36 cellular contexts compared by ENCODE assay signal in the genomic region with DNA sequence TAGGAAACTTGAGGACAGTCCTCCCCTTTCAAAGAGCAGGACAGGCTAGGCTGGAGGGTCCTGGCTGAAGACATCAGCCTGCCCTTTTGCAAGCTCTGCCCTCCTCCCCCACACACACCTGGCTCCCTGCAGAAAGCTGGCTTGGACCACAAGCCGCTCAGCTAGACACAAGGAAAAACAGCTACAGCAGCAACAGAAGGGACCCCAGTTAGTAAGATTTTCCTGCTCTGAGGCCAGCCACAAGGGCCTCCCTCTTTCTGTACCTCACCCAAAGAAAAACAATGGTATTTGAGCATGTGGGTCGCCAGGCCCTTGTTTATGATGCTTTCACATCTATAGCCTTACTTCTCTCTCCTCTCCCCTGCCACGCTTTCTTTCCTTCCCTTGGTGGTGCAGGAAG. TPM values are rescaled to one million over a fixed set of nuclear protein-coding genes. Genes with fewer than 3 reads are reported as not detected.
"Had no signal": no experiment of that assay in that cellular context is flagged by ENCODE, and none has a peak within 500 bp of the region (broad histone marks: within the 10 kb centered on the region; RNA-seq: fewer than 3 reads in every experiment).

No MANE protein-coding gene starts in this region.

- H3K27ac Mint-ChIP-seq: activated B cell treated with CpG ODN at 0.5 μM for 24 hours; activated CD4-positive, alpha-beta T cell treated with anti-CD3 and anti-CD28 coated beads for 36 hours; activated naive CD4-positive, alpha-beta T cell treated with anti-CD3 and anti-CD28 coated beads, Interleukin-2, amount 50 U/mL, for 24 hours; activated T-helper 2 cell treated with anti-CD3 and anti-CD28 coated beads, Interferon-gamma antibody, Interleukin-2, Interleukin-4, amounts not matched to agents 10 μg/mL and 5 μg/mL and 100 μg/mL, durations not matched to agents 14 hours and 24 hours and 36 hours had no signal

- H3K27me3 ChIP-seq: body of pancreas had no signal

- H3K36me3 ChIP-seq: cardiac muscle cell had no signal

- H3K27ac ChIP-seq: body of pancreas, cardiac muscle cell, hepatocyte, neutrophil, stomach, suprapubic skin had no signal

- H3K9ac ChIP-seq: SK-N-SH had no signal

- DNase-seq: activated B cell treated with CpG ODN at 0.5 μM for 24 hours; activated CD4-positive, alpha-beta T cell treated with anti-CD3 and anti-CD28 coated beads for 36 hours; activated T-cell treated with anti-CD3 and anti-CD28 coated beads, Interleukin-2, amount 50 U/mL, for 1 hour; anterior cingulate cortex; body of pancreas; cerebellar nuclear complex; effector memory CD8-positive, alpha-beta T cell; erythroblast; islet precursor cell; left cardiac atrium; left ventricle myocardium superior; mucosa of descending colon; SK-N-SH; stimulated activated CD4-positive, alpha-beta T cell treated with anti-CD3 and anti-CD28 coated beads, Interleukin-12 subunit alpha, Interleukin-12 subunit beta, amount 100 ng/mL, for 4 hours; stimulated activated CD4-positive, alpha-beta T cell treated with anti-CD3 and anti-CD28 coated beads, Interleukin-4, amount 100 ng/mL, for 1 hour; stomach had no signal

- H3K9me3 Mint-ChIP-seq: activated B cell treated with CpG ODN at 0.5 μM for 24 hours; activated naive CD4-positive, alpha-beta T cell treated with anti-CD3 and anti-CD28 coated beads, Interleukin-2, amount 50 U/mL, for 24 hours; activated T-helper 2 cell treated with anti-CD3 and anti-CD28 coated beads, Interferon-gamma antibody, Interleukin-2, Interleukin-4, amounts not matched to agents 10 μg/mL and 5 μg/mL and 100 μg/mL, durations not matched to agents 14 hours and 24 hours and 36 hours; effector memory CD8-positive, alpha-beta T cell; nephron had no signal

- H3K9me3 ChIP-seq: body of pancreas, gastroesophageal sphincter, mucosa of descending colon, neutrophil, SK-N-SH, stomach, suprapubic skin, tibial nerve had no signal

- H3K4me3 ChIP-seq: body of pancreas, cardiac muscle cell, coronary artery, gastroesophageal sphincter, hepatocyte, mucosa of descending colon, skin epidermis, stomach, suprapubic skin, tibial nerve had no signal

- H3K4me2 ChIP-seq: hepatocyte, SK-N-SH had no signal

- ATAC-seq: activated CD4-positive, alpha-beta T cell treated with anti-CD3 and anti-CD28 coated beads for 36 hours; body of pancreas; effector memory CD8-positive, alpha-beta T cell; gastroesophageal sphincter; left cardiac atrium; left ventricle myocardium superior; mucosa of descending colon had no signal

- H3K4me3 Mint-ChIP-seq: activated B cell treated with CpG ODN at 0.5 μM for 24 hours; activated CD4-positive, alpha-beta T cell treated with anti-CD3 and anti-CD28 coated beads for 36 hours; activated naive CD4-positive, alpha-beta T cell treated with anti-CD3 and anti-CD28 coated beads, Interleukin-2, amount 50 U/mL, for 24 hours; effector memory CD8-positive, alpha-beta T cell; nephron had no signal

RNA-seq across cellular contexts. Expression of a gene that starts 19.7 kb away (rescaled TPM):
- total RNA-seq: activated B cell treated with CpG ODN at 0.5 μM for 24 hours; activated CD4-positive, alpha-beta T cell treated with anti-CD3 and anti-CD28 coated beads for 36 hours; body of pancreas; hepatocyte; myocyte had no signal

RNA-seq across cellular contexts. Expression of a gene that starts 53.5 kb away (rescaled TPM):
- total RNA-seq: activated B cell treated with CpG ODN at 0.5 μM for 24 hours; activated CD4-positive, alpha-beta T cell treated with anti-CD3 and anti-CD28 coated beads for 36 hours; activated T-helper 2 cell treated with anti-CD3 and anti-CD28 coated beads, Interferon-gamma antibody, Interleukin-2, Interleukin-4, amounts not matched to agents 10 μg/mL and 5 μg/mL and 100 μg/mL, durations not matched to agents 14 hours and 24 hours and 36 hours; body of pancreas; fibroblast of lung; fibroblast of villous mesenchyme; left cardiac atrium; left ventricle myocardium superior; lung microvascular endothelial cell; mesenteric fat pad; myocyte; osteocyte; posterior vena cava; sciatic nerve; T-helper 2 cell treated with Interferon-gamma antibody and Interleukin-4, amounts not matched to agents 100 ng/mL and 5 ng/mL, for 36 hours; tibial nerve had no signal
